ENCODE assay signal across 17 cellular contexts in the genomic region with DNA sequence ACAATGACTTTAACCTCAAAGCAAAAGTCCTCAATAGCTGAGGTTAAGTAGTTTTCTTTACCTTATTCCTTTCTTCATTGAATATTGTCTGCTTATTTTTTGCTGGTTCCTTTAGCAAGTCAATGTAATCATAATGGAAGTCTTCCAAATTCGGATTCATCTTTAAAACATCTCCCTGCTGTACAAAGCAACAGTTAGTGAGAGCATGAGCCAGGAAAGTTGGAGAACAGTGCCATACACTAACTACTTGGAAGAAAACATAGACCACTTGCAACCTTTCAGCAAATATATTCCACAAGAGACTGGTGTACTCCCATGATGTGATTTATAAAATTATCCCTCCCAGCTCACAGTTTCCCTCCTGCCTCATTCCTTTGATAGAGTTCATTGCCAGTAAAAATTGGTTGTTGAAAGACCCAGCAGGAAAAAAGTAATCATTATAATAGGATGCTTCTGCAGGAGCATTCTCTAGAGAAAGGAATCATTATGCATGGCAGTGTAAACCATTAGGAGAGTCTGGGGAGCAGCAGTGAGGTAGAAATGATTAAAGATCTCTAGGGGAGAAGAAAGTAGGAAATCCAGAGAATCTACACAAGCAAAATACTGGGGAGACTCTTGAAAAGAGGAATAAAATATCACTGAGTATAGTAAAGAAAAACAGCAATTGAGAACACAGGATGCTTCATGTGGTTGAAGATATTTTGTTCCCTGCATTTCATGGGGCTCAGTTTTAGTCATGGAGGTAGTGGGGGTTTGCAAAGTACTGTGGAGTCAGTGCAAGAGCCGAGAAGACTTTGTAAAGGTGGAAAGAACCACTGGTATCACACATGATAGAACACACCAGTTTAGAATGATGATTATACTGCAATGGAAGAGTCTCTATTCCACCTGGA. TPM values are rescaled to one million over a fixed set of nuclear protein-coding genes. Genes with fewer than 3 reads are reported as not detected.
DNase-seq lines count a peak whose midpoint lies in the region; ATAC-seq and TF ChIP-seq lines count a peak whose summit lies in the region.
"Had no signal": no experiment of that assay in that cellular context is flagged by ENCODE, and none has a peak within 500 bp of the region (broad histone marks: within the 10 kb centered on the region; RNA-seq: fewer than 3 reads in every experiment).

No MANE protein-coding gene starts in this region.

- H3K4ac ChIP-seq in H9 (ENCODE audit: low read depth, low read length): no peak overlapping the region

- H3K27me3 ChIP-seq in H9 (ENCODE audit: insufficient read depth, low read length) (no peaks in the 10 kb centered on the region), adipocyte (replicated peaks; ENCODE audit: control insufficient read depth, insufficient read depth, low read length) (no peaks in the 10 kb centered on the region), heart left ventricle (no peaks in the 10 kb centered on the region), stomach smooth muscle (ENCODE audit: control insufficient read depth in 1 of 2, insufficient read depth in 2 of 2, low read length in 2 of 2) (no peaks in the 10 kb centered on the region), esophagus squamous epithelium (no peaks in the 10 kb centered on the region)
- no peaks in the 10 kb centered on the region for H3K27me3 ChIP-seq in CD4-positive, alpha-beta T cell (ENCODE audit: control insufficient read depth, insufficient read depth, low read length)
- H3K27me3 ChIP-seq: sigmoid colon, uterus had no signal

- H3K79me1 ChIP-seq in H9 (ENCODE audit: insufficient read depth, low read depth, low read length, poor library complexity, severe bottlenecking): no peaks in the 10 kb centered on the region

- H3K9me3 ChIP-seq in H9 (ENCODE audit: control insufficient read depth, low read depth, low read length) (no peaks in the 10 kb centered on the region), adipocyte (ENCODE audit: control insufficient read depth, low read length) (no peaks in the 10 kb centered on the region), heart left ventricle (no peaks in the 10 kb centered on the region), stomach smooth muscle (ENCODE audit: control insufficient read depth in 2 of 2, low read length in 2 of 2) (no peaks in the 10 kb centered on the region), esophagus squamous epithelium (no peaks in the 10 kb centered on the region)
- no peaks in the 10 kb centered on the region for H3K9me3 ChIP-seq in CD4-positive, alpha-beta T cell (ENCODE audit: control insufficient read depth, low read length)
- H3K9me3 ChIP-seq: HAP-1, sigmoid colon, uterus had no signal

- H3K4me3 ChIP-seq in adipocyte (ENCODE audit: low read length) (peak overlapping the region; percentile 12), heart left ventricle (no peak overlapping the region), stomach smooth muscle (ENCODE audit: low read length in 2 of 2) (no peak overlapping the region), esophagus squamous epithelium (no peak overlapping the region)
- H3K4me3 ChIP-seq: HAP-1, sigmoid colon, uterus had no signal

- H3T11ph ChIP-seq in H9 (ENCODE audit: low read length): no peak overlapping the region

- CTCF ChIA-PET in CD4-positive, alpha-beta T cell (lab: Charles Lee): interaction anchor here (1.2 kb wide), 1 partner anchor 14 kb away, joined by 3 read pairs; no protein-coding TSS in a partner anchor

- no peak overlapping the region for H2BK15ac ChIP-seq in H9 (ENCODE audit: low read depth, low read length)

- no peak overlapping the region for H2BK5ac ChIP-seq in H9 (ENCODE audit: insufficient read length, low read length)

- DNase-seq in H9 (no peak), adipocyte (ENCODE audit: low read depth) (peak; percentile 50), heart left ventricle (no peak), foreskin melanocyte (no peak), esophagus squamous epithelium (lab: John Stamatoyannopoulos, UW) (no peak)
- no peak for DNase-seq in CD4-positive, alpha-beta T cell
- DNase-seq: activated gamma-delta T cell treated with Interleukin-2 at 50 U/mL for 16 hours; caudate nucleus; GF-D8; hippocampal formation; nephron progenitor cell; sigmoid colon; stimulated activated naive CD4-positive, alpha-beta T cell treated with Interleukin-2 at 50 U/mL for 16 hours; uterus had no signal

- peaks cover 26 to 28% of the 10 kb centered on the region in 2 experiments for H3K4me1 Mint-ChIP-seq in H9
- no peaks in the 10 kb centered on the region for H3K4me1 Mint-ChIP-seq in CD4-positive, alpha-beta T cell (ENCODE audit: low read depth)

- POLR2A ChIA-PET in CD4-positive, alpha-beta T cell (lab: Charles Lee): no interaction called here

- H2AFZ ChIP-seq in H9 (ENCODE audit: low read length): no peak overlapping the region

- ATAC-seq in heart left ventricle: peak; percentile 59 to 81 (median 64)
- ATAC-seq in CD4-positive, alpha-beta T cell (ENCODE audit: poor library complexity): no peak
- ATAC-seq: left lobe of liver had no signal

- no peak overlapping the region for H3K56ac ChIP-seq in H9 (ENCODE audit: insufficient read length, low read depth, low read length)

- no peaks in the 10 kb centered on the region for H3K36me3 ChIP-seq in adipocyte (ENCODE audit: control insufficient read depth, insufficient read depth, low read length, severe bottlenecking)
- peaks cover 0 to 22% (median 5%) of the 10 kb centered on the region in 9 donors for H3K36me3 ChIP-seq in heart left ventricle
- no peaks in the 10 kb centered on the region for H3K36me3 ChIP-seq in stomach smooth muscle (ENCODE audit: control insufficient read depth in 2 of 2, insufficient read depth in 2 of 2, low read length in 2 of 2)
- no peaks in the 10 kb centered on the region for H3K36me3 ChIP-seq in esophagus squamous epithelium
- H3K36me3 ChIP-seq: HAP-1, sigmoid colon, uterus had no signal

- H4K20me1 ChIP-seq in H9 (ENCODE audit: control insufficient read depth, insufficient read depth, insufficient read length): no peaks in the 10 kb centered on the region

- no peak for TF ChIP-seq CTCF in H9 (conservative IDR thresholded peaks at IDR 0.05)
- no peak for TF ChIP-seq CTCF in heart left ventricle (IDR thresholded peaks at IDR 0.05)
- no peak for TF ChIP-seq CTCF in esophagus squamous epithelium (IDR thresholded peaks at IDR 0.05)
- TF ChIP-seq CTCF in CD4-positive, alpha-beta T cell (IDR thresholded peaks at IDR 0.05): no peak

- H4K5ac ChIP-seq in H9 (ENCODE audit: insufficient read length, low read depth, low read length): no peak overlapping the region

- no peak overlapping the region for H3K18ac ChIP-seq in H9 (ENCODE audit: insufficient read length, low read depth, low read length)

- peak overlapping the region; percentile 3 for H3K4me2 ChIP-seq in H9 (ENCODE audit: insufficient read depth, insufficient read length, low read length)

- no CpG with 5 or more reads among the region's 2 CpGs for WGBS in H9 (ENCODE audit: extremely low coverage, insufficient read length, low lambda C conversion rate)
- WGBS in heart left ventricle, 4 donors: 54 to 59% (median 57%) methylated on average over 2 of the region's 2 CpGs
- WGBS in esophagus squamous epithelium, 2 donors: 36 to 47% methylated on average over 2 of the region's 2 CpGs

- H3K4me1 ChIP-seq in H9 (ENCODE audit: insufficient read depth, low read length): peaks cover 8% of the 10 kb centered on the region
- peaks cover 24% of the 10 kb centered on the region for H3K4me1 ChIP-seq in adipocyte (ENCODE audit: control insufficient read depth, insufficient read depth, low read length)
- peaks cover 0 to 34% (median 17%) of the 10 kb centered on the region in 12 donors for H3K4me1 ChIP-seq in heart left ventricle
- H3K4me1 ChIP-seq in stomach smooth muscle (ENCODE audit: control insufficient read depth, insufficient read depth, low read length): peaks cover 9% of the 10 kb centered on the region
- peaks cover 0 to 10% (median 0%) of the 10 kb centered on the region in 3 donors for H3K4me1 ChIP-seq in esophagus squamous epithelium
- H3K4me1 ChIP-seq: HAP-1, uterus had no signal

- peak overlapping the region; percentile 0 to 71 (median 58); a peak in 5 of 7 replicates for H3K27ac Mint-ChIP-seq in H9
- H3K27ac Mint-ChIP-seq in CD4-positive, alpha-beta T cell: no peak overlapping the region
- H3K27ac Mint-ChIP-seq: nephron progenitor cell had no signal

- H3K23ac ChIP-seq in H9 (ENCODE audit: insufficient read length, low read depth, low read length): no peak overlapping the region

- no peaks in the 10 kb centered on the region for H3K79me2 ChIP-seq in H9 (ENCODE audit: insufficient read depth, low read length)

- H2AK5ac ChIP-seq in H9 (ENCODE audit: insufficient read length, low read length): no peak overlapping the region

- H3K27me3 Mint-ChIP-seq in H9 (ENCODE audit: low read depth): no peaks in the 10 kb centered on the region
- H3K27me3 Mint-ChIP-seq in CD4-positive, alpha-beta T cell: no peaks in the 10 kb centered on the region

- peaks cover 0 to 11% (median 9%) of the 10 kb centered on the region in 3 experiments; a peak in 3 of 7 replicates for H3K36me3 Mint-ChIP-seq in H9 (ENCODE audit: insufficient read depth in 1 of 3, low read depth in 3 of 3)
- H3K36me3 Mint-ChIP-seq in CD4-positive, alpha-beta T cell (ENCODE audit: low read depth): peaks cover 66% of the 10 kb centered on the region

- no peak overlapping the region for H2BK120ac ChIP-seq in H9 (ENCODE audit: low read depth, low read length, poor library complexity, severe bottlenecking)

- H3K9ac ChIP-seq in H9 (ENCODE audit: extremely low read depth, insufficient read length, low read length): no peak overlapping the region
- H3K9ac ChIP-seq in adipocyte (ENCODE audit: low read length): no peak overlapping the region
- no peak overlapping the region for H3K9ac ChIP-seq in stomach smooth muscle (ENCODE audit: low read length in 2 of 2)

- TF ChIP-seq POLR2A in heart left ventricle (IDR thresholded peaks at IDR 0.05): no peak
- no peak for TF ChIP-seq POLR2A in esophagus squamous epithelium (IDR thresholded peaks at IDR 0.05)

- H3K4me3 Mint-ChIP-seq in H9: peak overlapping the region in 1 of 2 experiments; percentile 3; a peak in 1 of 5 replicates
- no peak overlapping the region for H3K4me3 Mint-ChIP-seq in CD4-positive, alpha-beta T cell
- H3K4me3 Mint-ChIP-seq: nephron progenitor cell had no signal

- H2BK20ac ChIP-seq in H9 (ENCODE audit: low read depth, low read length, poor library complexity, severe bottlenecking): no peak overlapping the region

- H3K14ac ChIP-seq in H9 (ENCODE audit: insufficient read depth, low read length): no peak overlapping the region

- no peak overlapping the region for H2BK12ac ChIP-seq in H9 (ENCODE audit: insufficient read length, low read depth, low read length)

- peaks cover 2 to 11% of the 10 kb centered on the region in 2 experiments; a peak in 4 of 5 replicates for H3K9me3 Mint-ChIP-seq in H9
- no peaks in the 10 kb centered on the region for H3K9me3 Mint-ChIP-seq in CD4-positive, alpha-beta T cell

- H3K23me2 ChIP-seq in H9 (ENCODE audit: insufficient read length, low read depth, low read length, poor library complexity, severe bottlenecking): no peaks in the 10 kb centered on the region

- H4K8ac ChIP-seq in H9 (replicated peaks; ENCODE audit: insufficient read length, low read depth, low read length): no peak overlapping the region

- intact Hi-C loops in heart left ventricle (cut with DNase I) (no loop called here), esophagus squamous epithelium (cut with DNase I) (no loop called here)
- intact Hi-C loops in CD4-positive, alpha-beta T cell (cut with DNase I, micrococcal nuclease): no loop called here

- no peak overlapping the region for H4K91ac ChIP-seq in H9 (ENCODE audit: insufficient read length, low read depth, low read length)

- no peak overlapping the region for H3K27ac ChIP-seq in H9 (ENCODE audit: insufficient read length, low read depth, low read length)
- peak overlapping the region in 11 of 12 donors; percentile 22 to 79 (median 60) for H3K27ac ChIP-seq in heart left ventricle
- H3K27ac ChIP-seq in stomach smooth muscle (ENCODE audit: low read length): peak overlapping the region; percentile 37
- no peak overlapping the region for H3K27ac ChIP-seq in esophagus squamous epithelium
- no peak overlapping the region for H3K27ac ChIP-seq in CD4-positive, alpha-beta T cell (ENCODE audit: low read depth, low read length)
- H3K27ac ChIP-seq: uterus had no signal

RNA-seq across cellular contexts. Expression of gene TTN, which starts 38.6 kb away (rescaled TPM):
- total RNA-seq in H9 (2021): 0.59 and 0.70 TPM in 2 replicates
- total RNA-seq in heart left ventricle: 1,000 to 10,000 TPM; 2,645 to 4,653 (median 3,666) TPM
- 100 to 1,000 TPM; 136 to 653 TPM for polyA plus RNA-seq in heart left ventricle
- total RNA-seq in esophagus squamous epithelium: 1 to 10 TPM in 2 of 4 donors, under 1 TPM in 2; 0.19 to 3.1 (median 1.7) TPM
- 10 to 100 TPM; 27.5 to 29.2 TPM for total RNA-seq in CD4-positive, alpha-beta T cell

Comparison
In these comparisons a context has a peak if more than half of its experiments do, and no peak if none do; other contexts are left out.
1. H3K27ac ChIP-seq: peak in heart left ventricle (11 of 12) and stomach smooth muscle (single experiment); none in H9 (single experiment), esophagus squamous epithelium (0 of 4) and CD4-positive, alpha-beta T cell (single experiment).
2. RNA of gene TTN, which starts 38.6 kb away (total RNA-seq): 2,645 to 4,653 TPM in heart left ventricle; 27.5 to 29.2 TPM in CD4-positive, alpha-beta T cell, 0.19 to 3.1 TPM in esophagus squamous epithelium and 0.59 to 0.70 TPM in H9; every median in the first group is over 10 times any median in the second.